Comparison of ENCODE assay signal across 8 cellular contexts in the genomic region with DNA sequence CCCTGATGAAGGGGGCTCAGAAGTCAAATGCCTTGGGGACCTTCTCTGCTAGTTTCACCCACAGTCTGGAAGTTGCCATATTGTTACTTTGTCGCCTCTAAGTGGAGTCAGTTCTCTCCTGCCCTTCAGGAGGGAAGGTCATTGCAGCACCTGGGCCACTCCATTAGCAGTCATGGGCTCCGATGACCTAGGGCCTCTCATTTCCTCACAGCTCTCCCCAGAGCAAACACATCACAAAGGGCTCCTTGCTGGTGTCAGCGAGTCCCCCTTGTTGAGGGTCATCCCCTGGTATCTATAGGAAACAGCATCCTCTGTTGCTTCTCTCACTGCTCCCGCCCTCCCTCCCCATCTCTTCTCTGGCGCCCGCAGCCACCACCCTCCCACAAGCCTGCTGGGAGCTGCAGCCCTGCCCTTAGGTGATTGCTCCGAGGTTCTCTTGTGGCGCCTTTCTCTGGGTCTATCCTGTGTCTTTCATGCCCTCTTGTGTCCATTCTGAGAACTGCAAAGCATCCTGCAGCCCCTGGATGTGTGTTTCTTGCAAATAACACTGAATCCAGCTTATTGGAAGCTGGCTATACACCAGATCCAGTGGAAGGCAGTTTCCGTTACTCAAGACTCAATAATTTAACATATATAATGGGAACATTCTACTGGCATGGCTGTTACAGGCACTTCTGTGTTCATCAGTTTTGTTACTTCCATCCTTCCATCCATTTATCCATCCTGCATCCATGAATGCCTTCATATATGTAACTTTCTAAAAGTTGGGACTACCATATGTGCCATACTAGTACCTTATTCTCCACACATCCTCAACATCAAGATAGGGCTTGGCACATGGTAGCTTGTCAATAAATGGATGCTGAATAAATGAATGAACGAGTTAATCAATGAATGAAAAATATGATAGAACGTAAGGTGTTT. TPM values are rescaled to one million over a fixed set of nuclear protein-coding genes. Genes with fewer than 3 reads are reported as not detected.
DNase-seq lines count a peak whose midpoint lies in the region; ATAC-seq and TF ChIP-seq lines count a peak whose summit lies in the region.

No MANE protein-coding gene starts in this region.

- peak; percentile 8 for DNase-seq in NK-92 treated with Interleukin-12 subunit alpha and Interleukin-12 subunit beta, amount 100 ng/mL, for 24 hours (lab: John Stamatoyannopoulos, UW)
- DNase-seq in NK-92 (lab: John Stamatoyannopoulos, UW; ENCODE audit: unreplicated experiment) (no peak), LoVo (ENCODE audit: low spot score) (peak; percentile 57), RKO (ENCODE audit: low spot score) (peak; percentile 75), Right ventricle myocardium superior (peak; percentile 47), progenitor cell of endocrine pancreas (ENCODE audit: low spot score, unreplicated experiment) (peak; percentile 70)
- peak in 1 of 2 donors; percentile 51 for DNase-seq in activated naive CD4-positive, alpha-beta T cell treated with anti-CD3 and anti-CD28 coated beads, Interleukin-2, amount 50 U/mL, for 72 hours (ENCODE audit: low spot score in 2 of 2)

- peaks cover 25% of the 10 kb centered on the region for H3K4me1 Mint-ChIP-seq in progenitor cell of endocrine pancreas (ENCODE audit: low read depth)

- H3K27me3 Mint-ChIP-seq in progenitor cell of endocrine pancreas, result peaks cover 17% of the 10 kb centered on the region

- no peaks in the 10 kb centered on the region for H3K9me3 Mint-ChIP-seq in activated naive CD4-positive, alpha-beta T cell treated with anti-CD3 and anti-CD28 coated beads, Interleukin-2, amount 50 U/mL, for 72 hours
- H3K9me3 Mint-ChIP-seq in progenitor cell of endocrine pancreas (ENCODE audit: low read depth), result no peaks in the 10 kb centered on the region

- peak; percentile 86 for TF ChIP-seq CTCF in progenitor cell of endocrine pancreas (IDR thresholded peaks at IDR 0.05; ENCODE audit: unreplicated experiment)

- no peaks in the 10 kb centered on the region for H3K36me3 Mint-ChIP-seq in activated naive CD4-positive, alpha-beta T cell treated with anti-CD3 and anti-CD28 coated beads, Interleukin-2, amount 50 U/mL, for 72 hours
- H3K36me3 Mint-ChIP-seq in progenitor cell of endocrine pancreas (ENCODE audit: insufficient read depth), result no peaks in the 10 kb centered on the region

- intact Hi-C loops in Right ventricle myocardium superior (cut with DNase I), result no loop called here

- H3K4me3 Mint-ChIP-seq in progenitor cell of endocrine pancreas (ENCODE audit: low read depth), result no peak overlapping the region

- peak; percentile 60 to 75 for ATAC-seq in activated naive CD4-positive, alpha-beta T cell treated with anti-CD3 and anti-CD28 coated beads, Interleukin-2, amount 50 U/mL, for 72 hours
- peak; percentile 76 for ATAC-seq in Right ventricle myocardium superior (ENCODE audit: poor library complexity)
- no peak for ATAC-seq in HG02678 (IDR thresholded peaks at IDR 0.05; ENCODE audit: unreplicated experiment)

- H3K27ac Mint-ChIP-seq in activated naive CD4-positive, alpha-beta T cell treated with anti-CD3 and anti-CD28 coated beads, Interleukin-2, amount 50 U/mL, for 72 hours, result no peak overlapping the region
- no peak overlapping the region for H3K27ac Mint-ChIP-seq in progenitor cell of endocrine pancreas

RNA-seq across cellular contexts. Expression of a gene that starts 21.2 kb away (rescaled TPM):
- not detected for total RNA-seq in activated naive CD4-positive, alpha-beta T cell treated with anti-CD3 and anti-CD28 coated beads, Interleukin-2, amount 50 U/mL, for 72 hours
- not detected for total RNA-seq in Right ventricle myocardium superior
- total RNA-seq in progenitor cell of endocrine pancreas, result not detected in 2 replicates

RNA-seq across cellular contexts. Expression of a gene that starts 26.0 kb away (rescaled TPM):
- total RNA-seq in activated naive CD4-positive, alpha-beta T cell treated with anti-CD3 and anti-CD28 coated beads, Interleukin-2, amount 50 U/mL, for 72 hours, result not detected
- total RNA-seq in Right ventricle myocardium superior (1.4 TPM), progenitor cell of endocrine pancreas (not detected in 2 replicates)

RNA-seq across cellular contexts. Expression of a gene that starts 30.9 kb away (rescaled TPM):
- total RNA-seq in activated naive CD4-positive, alpha-beta T cell treated with anti-CD3 and anti-CD28 coated beads, Interleukin-2, amount 50 U/mL, for 72 hours, result not detected
- not detected for total RNA-seq in Right ventricle myocardium superior
- 0.11 TPM in 1 of 2 replicates, not detected in the other for total RNA-seq in progenitor cell of endocrine pancreas

RNA-seq across cellular contexts. Expression of a gene that starts 56.1 kb away (rescaled TPM):
- not detected for total RNA-seq in activated naive CD4-positive, alpha-beta T cell treated with anti-CD3 and anti-CD28 coated beads, Interleukin-2, amount 50 U/mL, for 72 hours
- not detected for total RNA-seq in Right ventricle myocardium superior
- 13.4 and 17.8 TPM in 2 replicates for total RNA-seq in progenitor cell of endocrine pancreas
